Comparison of ENCODE assay signal across 14 cellular contexts in genomic region chr5:68225911-68226563, GRCh38. TPM values are rescaled to one million over a fixed set of nuclear protein-coding genes. Genes with fewer than 3 reads are reported as not detected.
DNase-seq lines count a peak whose midpoint lies in the region; ATAC-seq and TF ChIP-seq lines count a peak whose summit lies in the region.
"Had no signal": no experiment of that assay in that cellular context is flagged by ENCODE, and none has a peak within 500 bp of the region (broad histone marks: within the 10 kb centered on the region; RNA-seq: fewer than 3 reads in every experiment).

No MANE protein-coding gene starts in this region.

- peak overlapping the region; percentile 54 for H3K4me3 ChIP-seq in coronary artery
- no peak overlapping the region for H3K4me3 ChIP-seq in lung
- H3K4me3 ChIP-seq in thymus (ENCODE audit: low read length), result no peak overlapping the region
- H3K4me3 ChIP-seq: tibial artery had no signal

- intact Hi-C loops in posterior cingulate gyrus (cut with DNase I), result no loop called here

- H3K27ac ChIP-seq in coronary artery (peak overlapping the region in 1 of 2 donors; percentile 53), lung (ENCODE audit: low read depth in 1 of 2, low read length in 1 of 2) (peak overlapping the region; percentile 37 to 59), thymus (ENCODE audit: low read depth) (peak overlapping the region; percentile 3)
- H3K27ac ChIP-seq: tibial artery had no signal

- no peaks in the 10 kb centered on the region for H3K9me3 ChIP-seq in lung (ENCODE audit: control insufficient read depth in 2 of 2, insufficient read depth in 1 of 2, low read length in 1 of 2)
- no peaks in the 10 kb centered on the region for H3K9me3 ChIP-seq in thymus (ENCODE audit: control insufficient read depth)
- H3K9me3 ChIP-seq: tibial artery had no signal

- 68 to 75% methylated on average over 15 of the region's 15 CpGs for WGBS in lung, 2 donors
- WGBS in thymus, result 95% methylated on average over 15 of the region's 15 CpGs

- TF ChIP-seq CTCF in coronary artery (IDR thresholded peaks at IDR 0.05) (no peak), lung (IDR thresholded peaks at IDR 0.05; ENCODE audit: control extremely low read depth, extremely low read depth) (no peak)

- no peak for ATAC-seq in lung (ENCODE audit: insufficient read depth, low FRiP score)

- H3K27me3 ChIP-seq in lung (ENCODE audit: control insufficient read depth, insufficient read depth) (no peaks in the 10 kb centered on the region), thymus (ENCODE audit: control insufficient read depth, insufficient read depth) (no peaks in the 10 kb centered on the region)
- H3K27me3 ChIP-seq: tibial artery had no signal

- H3K4me1 ChIP-seq in lung (ENCODE audit: control insufficient read depth in 2 of 2, insufficient read depth in 2 of 2, low read length in 2 of 2) (peaks cover 13 to 52% of the 10 kb centered on the region in 2 donors), thymus (ENCODE audit: control insufficient read depth, insufficient read depth, low read length) (peaks cover 13% of the 10 kb centered on the region)

- DNase-seq in NCI-H82 (lab: John Stamatoyannopoulos, UW), result peak; percentile 64
- no peak for DNase-seq in NCI-H82 treated with DMSO at 0.1 percent for 48 hours (lab: John Stamatoyannopoulos, UW; ENCODE audit: unreplicated experiment)
- DNase-seq in coronary artery (ENCODE audit: low spot score), result no peak
- DNase-seq in lung (ENCODE audit: low spot score), result no peak
- no peak for DNase-seq in posterior cingulate gyrus
- DNase-seq in Ammon's horn (ENCODE audit: low spot score), result no peak
- DNase-seq in T-helper 1 cell, result no peak
- DNase-seq: 8988T; activated CD4-positive, alpha-beta T cell treated with anti-CD3 and anti-CD28 coated beads for 1 hour; dermis blood vessel endothelial cell; NCI-H2107; stimulated activated CD4-positive, alpha-beta T cell treated with anti-CD3 and anti-CD28 coated beads, Interleukin-4, amount 100 ng/mL, for 4 hours had no signal

- H3K36me3 ChIP-seq in lung (ENCODE audit: control insufficient read depth in 2 of 2, insufficient read depth in 2 of 2, low read length in 2 of 2) (peaks cover 10 to 12% of the 10 kb centered on the region in 2 donors), thymus (ENCODE audit: control insufficient read depth, insufficient read depth) (peaks cover 30% of the 10 kb centered on the region)

RNA-seq across cellular contexts. Expression of gene PIK3R1, which starts 10.5 kb away (rescaled TPM):
- 100 to 1,000 TPM; 128 to 222 TPM for total RNA-seq in lung
- 10 to 100 TPM in 1 of 2 donors, 1 to 10 TPM in 1; 6.8 to 21.3 TPM for polyA plus RNA-seq in lung
- 33.7 TPM for polyA plus RNA-seq in thymus
